In genomic region chr7:50665403-50666123, GRCh38 we compare ENCODE assay signal across 13 cellular contexts.
DNase-seq lines count a peak whose midpoint lies in the region; ATAC-seq, FAIRE-seq and TF ChIP-seq lines count a peak whose summit lies in the region.
"Had no signal": no experiment of that assay in that cellular context is flagged by ENCODE, and none has a peak within 500 bp of the region (broad histone marks: within the 10 kb centered on the region; RNA-seq: fewer than 3 reads in every experiment).

No MANE protein-coding gene starts in this region.

- peaks cover 2% of the 10 kb centered on the region for H3K27me3 ChIP-seq in mammary epithelial cell (ENCODE audit: insufficient read depth, low read length)
- H3K27me3 ChIP-seq in pancreas = no peaks in the 10 kb centered on the region
- H3K27me3 ChIP-seq: vagina had no signal

- H3K27me3 Mint-ChIP-seq in progenitor cell of endocrine pancreas = no peaks in the 10 kb centered on the region

- H3K4me1 Mint-ChIP-seq in progenitor cell of endocrine pancreas (ENCODE audit: low read depth) = peaks cover 3% of the 10 kb centered on the region

- H3K9me3 ChIP-seq in mammary epithelial cell (replicated peaks; ENCODE audit: insufficient read depth, low read length) (peaks cover 11% of the 10 kb centered on the region), pancreas (no peaks in the 10 kb centered on the region)
- H3K9me3 ChIP-seq: vagina had no signal

- no peaks in the 10 kb centered on the region for H3K79me2 ChIP-seq in mammary epithelial cell (ENCODE audit: insufficient read depth, low read length)

- H3K4me2 ChIP-seq in mammary epithelial cell (ENCODE audit: insufficient read depth, low read depth, low read length) = no peak overlapping the region

- peak; percentile 26 for TF ChIP-seq CTCF in GM12873 (IDR thresholded peaks at IDR 0.05; ENCODE audit: insufficient read depth, low read depth, low read length, missing control alignments)
- no peak for TF ChIP-seq CTCF in mammary epithelial cell (conservative IDR thresholded peaks at IDR 0.05 in 1 of 2, IDR thresholded peaks at IDR 0.05 in 1 of 2; ENCODE audit: extremely low read depth in 1 of 2, insufficient read depth in 1 of 2, low read depth in 1 of 2, low read length in 2 of 2)
- no peak for TF ChIP-seq CTCF in progenitor cell of endocrine pancreas (IDR thresholded peaks at IDR 0.05; ENCODE audit: unreplicated experiment)
- TF ChIP-seq CTCF in pancreas (IDR thresholded peaks at IDR 0.05) = no peak

- no peaks in the 10 kb centered on the region for H3K36me3 ChIP-seq in mammary epithelial cell (ENCODE audit: insufficient read depth, low read length)
- H3K36me3 ChIP-seq in pancreas = peaks cover 0 to 25% (median 8%) of the 10 kb centered on the region in 3 donors

- H3K27ac ChIP-seq in mammary epithelial cell (ENCODE audit: insufficient read depth, low read depth, low read length) (peak overlapping the region; percentile 25), pancreas (peak overlapping the region in 1 of 4 donors; percentile 10)
- H3K27ac ChIP-seq: vagina had no signal

- peak overlapping the region; percentile 49 for H3K27ac Mint-ChIP-seq in progenitor cell of endocrine pancreas
- H3K27ac Mint-ChIP-seq: activated naive CD4-positive, alpha-beta T cell treated with anti-CD3 and anti-CD28 coated beads for 36 hours had no signal

- no peak overlapping the region for H3K4me3 Mint-ChIP-seq in progenitor cell of endocrine pancreas (ENCODE audit: low read depth)
- H3K4me3 Mint-ChIP-seq: activated naive CD4-positive, alpha-beta T cell treated with anti-CD3 and anti-CD28 coated beads for 36 hours had no signal

- H3K9me3 Mint-ChIP-seq in progenitor cell of endocrine pancreas (ENCODE audit: low read depth) = no peaks in the 10 kb centered on the region
- H3K9me3 Mint-ChIP-seq: activated naive CD4-positive, alpha-beta T cell treated with anti-CD3 and anti-CD28 coated beads for 36 hours had no signal

- H3K36me3 Mint-ChIP-seq in progenitor cell of endocrine pancreas (ENCODE audit: insufficient read depth) = peaks cover 15% of the 10 kb centered on the region

- DNase-seq in mammary epithelial cell (no peak), progenitor cell of endocrine pancreas (ENCODE audit: low spot score, unreplicated experiment) (no peak), A172 (ENCODE audit: low spot score) (no peak), pancreas (no peak), NCI-H1436 (lab: John Stamatoyannopoulos, UW) (no peak)
- DNase-seq: activated CD4-positive, CD25-positive, alpha-beta regulatory T cell; activated naive CD4-positive, alpha-beta T cell treated with anti-CD3 and anti-CD28 coated beads for 36 hours; NCI-H187 treated with DMSO at 0.1 percent for 48 hours had no signal

- FAIRE-seq in pancreas (lab: Jason Lieb, UNC) = no peak

- intact Hi-C loops in mammary epithelial cell (cut with micrococcal nuclease) (no loop called here), pancreas (cut with DNase I) (no loop called here)

- H3K4me3 ChIP-seq in mammary epithelial cell (replicated peaks in 1 of 3; ENCODE audit: insufficient read depth in 1 of 3, low read depth in 2 of 3, low read length in 3 of 3) (no peak overlapping the region), pancreas (no peak overlapping the region)
- H3K4me3 ChIP-seq: vagina had no signal

- H3K4me1 ChIP-seq in mammary epithelial cell (ENCODE audit: insufficient read depth, low read length) (peaks cover 38% of the 10 kb centered on the region), pancreas (peaks cover 28 to 40% (median 33%) of the 10 kb centered on the region in 3 donors)

- in situ Hi-C loops in mammary epithelial cell (cut with MboI; ENCODE audit: low sequenced_read_pairs in 2 of 2) = no loop called here

- peak; percentile 10 for ATAC-seq in HG02798 (IDR thresholded peaks at IDR 0.05; ENCODE audit: poor library complexity, unreplicated experiment)
- ATAC-seq in pancreas = no peak
- ATAC-seq in HG03439 (IDR thresholded peaks at IDR 0.05; ENCODE audit: unreplicated experiment) = no peak
- ATAC-seq: Panc1 had no signal

- no peak overlapping the region for H2AFZ ChIP-seq in mammary epithelial cell (ENCODE audit: low read depth, low read length)

- H3K9ac ChIP-seq in mammary epithelial cell (ENCODE audit: insufficient read depth, low read length) = no peak overlapping the region

- BruUV-seq in mammary epithelial cell (replicated peaks; lab: Mats Ljungman, UMichigan) = no TSS peak

- no peaks in the 10 kb centered on the region for H4K20me1 ChIP-seq in mammary epithelial cell (ENCODE audit: insufficient read depth, low read length)

- 87% methylated on average over 17 of the region's 17 CpGs for WGBS in mammary epithelial cell (ENCODE audit: low coverage, missing lambda C conversion rate)
- 80 to 82% methylated on average over 17 of the region's 17 CpGs for WGBS in pancreas, 2 donors

- CTCF ChIA-PET in mammary epithelial cell (lab: Charles Lee; ENCODE audit: low non-redundant PET) = no interaction called here

- dilution Hi-C loops in mammary epithelial cell (cut with HindIII; ENCODE audit: low sequenced_read_pairs) = no loop called here
